ENCODE assay signal across 15 cellular contexts in the genomic region with DNA sequence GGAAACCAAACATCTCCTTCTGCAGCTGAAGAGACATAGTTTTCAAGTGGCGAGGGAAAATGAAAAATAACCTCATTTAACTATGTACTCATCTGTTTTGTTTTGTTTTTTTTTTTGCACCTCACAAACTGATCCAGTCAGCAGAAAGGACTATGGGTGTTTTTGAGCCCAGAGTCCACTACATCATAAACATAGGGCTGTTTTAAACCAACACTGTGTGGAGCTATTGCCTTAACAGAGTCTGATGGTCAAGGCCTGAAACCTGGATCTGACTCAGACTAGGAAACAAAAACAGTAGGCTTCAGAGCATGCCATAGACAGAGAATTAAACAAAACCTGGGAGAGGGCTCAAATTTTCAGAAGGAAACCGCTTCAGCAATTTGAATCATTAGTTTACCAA.
DNase-seq lines count a peak whose midpoint lies in the region; ATAC-seq, FAIRE-seq and TF ChIP-seq lines count a peak whose summit lies in the region.
"Had no signal": no experiment of that assay in that cellular context is flagged by ENCODE, and none has a peak within 500 bp of the region (broad histone marks: within the 10 kb centered on the region; RNA-seq: fewer than 3 reads in every experiment).

No MANE protein-coding gene starts in this region.

- H2BK12ac ChIP-seq in neuronal stem cell (ENCODE audit: low read length): no peak overlapping the region

- peak; percentile 46 for TF ChIP-seq RAD21 in GM12878 (IDR thresholded peaks at IDR 0.05; ENCODE audit: insufficient read depth, low read depth, low read length)

- DNase-seq in GM12878 (ENCODE audit: low read depth, low spot score) (no peak), neuronal stem cell (ENCODE audit: low spot score) (no peak), endodermal cell (no peak), NCI-H1417 (lab: John Stamatoyannopoulos, UW) (no peak)
- DNase-seq: activated CD4-positive, alpha-beta T cell treated with anti-CD3 and anti-CD28 coated beads for 1 hour; activated naive CD8-positive, alpha-beta T cell treated with anti-CD3 and anti-CD28 coated beads for 36 hours; NCI-H1105; PC-9 had no signal

- no peak overlapping the region for H3K27ac Mint-ChIP-seq in endodermal cell
- H3K27ac Mint-ChIP-seq: activated naive CD8-positive, alpha-beta T cell treated with anti-CD3 and anti-CD28 coated beads for 36 hours had no signal

- H4K8ac ChIP-seq in neuronal stem cell (ENCODE audit: low read depth, low read length): no peak overlapping the region

- no peak overlapping the region for H2BK15ac ChIP-seq in neuronal stem cell (ENCODE audit: low read length)

- H3K4me1 ChIP-seq in GM12878 (ENCODE audit: control insufficient read depth, insufficient read depth, low read length): no peaks in the 10 kb centered on the region
- H3K4me1 ChIP-seq in neuronal stem cell (ENCODE audit: control insufficient read depth in 2 of 2, insufficient read depth in 1 of 2, low read depth in 1 of 2, low read length in 2 of 2): no peaks in the 10 kb centered on the region
- no peaks in the 10 kb centered on the region for H3K4me1 ChIP-seq in endodermal cell (ENCODE audit: control insufficient read depth, insufficient read depth, low read length)
- H3K4me1 ChIP-seq: prostate gland had no signal

- H3K4ac ChIP-seq in neuronal stem cell (ENCODE audit: low read length): no peak overlapping the region

- no peak overlapping the region for H3K14ac ChIP-seq in neuronal stem cell (ENCODE audit: low read length)

- peaks cover 6% of the 10 kb centered on the region for H3K27me3 Mint-ChIP-seq in endodermal cell (ENCODE audit: insufficient read depth)
- H3K27me3 Mint-ChIP-seq: activated naive CD8-positive, alpha-beta T cell treated with anti-CD3 and anti-CD28 coated beads for 36 hours had no signal

- no peak overlapping the region for H2AFZ ChIP-seq in GM12878 (ENCODE audit: control insufficient read depth, low read depth, low read length)
- H2AFZ ChIP-seq in neuronal stem cell (ENCODE audit: low read length): peak overlapping the region; percentile 76
- H2AFZ ChIP-seq: PC-9 had no signal

- H2AK5ac ChIP-seq in neuronal stem cell (ENCODE audit: low read depth, low read length): no peak overlapping the region

- no peaks in the 10 kb centered on the region for H3K79me2 ChIP-seq in GM12878 (ENCODE audit: control insufficient read depth, insufficient read depth, low read length)

- no peak overlapping the region for H2BK5ac ChIP-seq in neuronal stem cell (ENCODE audit: low read length)

- H3K9me3 Mint-ChIP-seq in endodermal cell: no peaks in the 10 kb centered on the region
- H3K9me3 Mint-ChIP-seq: activated naive CD8-positive, alpha-beta T cell treated with anti-CD3 and anti-CD28 coated beads for 36 hours had no signal

- no peak overlapping the region for H2BK120ac ChIP-seq in neuronal stem cell (ENCODE audit: low read depth, low read length)

- no peak for TF ChIP-seq POLR2A in GM12878 (IDR thresholded peaks at IDR 0.05; ENCODE audit: low read depth, low read length)

- no peak for FAIRE-seq in GM12878 (lab: Jason Lieb, UNC)
- FAIRE-seq: keratinocyte had no signal

- 22% methylated on average over 2 of the region's 2 CpGs for WGBS in GM12878 (ENCODE audit: insufficient coverage, insufficient replicate concordance, low lambda C conversion rate, missing lambda C conversion rate)
- no CpG with 5 or more reads among the region's 2 CpGs for WGBS in neuronal stem cell (ENCODE audit: extremely low coverage in 2 of 2, insufficient read length in 2 of 2, insufficient replicate concordance in 1 of 2), 2 donors
- WGBS in endodermal cell (ENCODE audit: insufficient coverage in 1 of 2, insufficient read length in 1 of 2), 2 experiments: 88 to 100% methylated on average over 1 to 2 of the region's 2 CpGs

- CTCF ChIA-PET in GM12878 (lab: Yijun Ruan, JAX): interaction anchor here (0.5 to 10.5 kb wide), 4 partner anchors 12 to 197 kb away, joined by 4 to 171 read pairs (median 47); no protein-coding TSS in a partner anchor

- in situ Hi-C loops in GM12878 (cut with MboI): loop anchor here (10.0 kb wide), 2 partner anchors 697 to 783 kb away; no protein-coding TSS in a partner anchor

- H3K27me3 ChIP-seq in GM12878 (replicated peaks in 1 of 2; ENCODE audit: control insufficient read depth in 2 of 2, insufficient read depth in 2 of 2, low read length in 1 of 2) (no peaks in the 10 kb centered on the region), neuronal stem cell (ENCODE audit: control insufficient read depth in 3 of 3, insufficient read depth in 3 of 3, low read depth in 1 of 3, low read length in 3 of 3) (no peaks in the 10 kb centered on the region), endodermal cell (ENCODE audit: control insufficient read depth, insufficient read depth, low read length, poor library complexity, severe bottlenecking) (peaks cover 6% of the 10 kb centered on the region)

- H3K9me3 ChIP-seq in GM12878 (replicated peaks; ENCODE audit: control insufficient read depth, insufficient read depth, low read length): no peaks in the 10 kb centered on the region
- no peaks in the 10 kb centered on the region for H3K9me3 ChIP-seq in neuronal stem cell (replicated peaks in 1 of 2; ENCODE audit: control insufficient read depth in 2 of 2, insufficient read depth in 1 of 2, low read depth in 1 of 2, low read length in 2 of 2)
- no peaks in the 10 kb centered on the region for H3K9me3 ChIP-seq in endodermal cell (ENCODE audit: control insufficient read depth, low read length)
- H3K9me3 ChIP-seq: prostate gland had no signal

- H3K27ac ChIP-seq in GM12878 (ENCODE audit: control insufficient read depth, insufficient read depth): no peak overlapping the region
- H3K27ac ChIP-seq in neuronal stem cell (replicated peaks; ENCODE audit: low read length): no peak overlapping the region
- H3K27ac ChIP-seq in endodermal cell (ENCODE audit: low read depth, low read length): no peak overlapping the region
- H3K27ac ChIP-seq: epithelial cell of prostate, PC-9, prostate gland had no signal

- intact Hi-C loops in GM12878 (cut with micrococcal nuclease; ENCODE audit: unreplicated experiment): loop anchor here (1.0 to 5.0 kb wide), 3 partner anchors 183 to 786 kb away; no protein-coding TSS in a partner anchor

- H3K4me3 Mint-ChIP-seq in endodermal cell: no peak overlapping the region
- H3K4me3 Mint-ChIP-seq: activated naive CD8-positive, alpha-beta T cell treated with anti-CD3 and anti-CD28 coated beads for 36 hours had no signal

- POLR2A ChIA-PET in GM12878 (lab: Charles Lee): no interaction called here

- peak; percentile 66 for ATAC-seq in GM18861 (IDR thresholded peaks at IDR 0.05; ENCODE audit: unreplicated experiment)
- ATAC-seq in HG02938 (IDR thresholded peaks at IDR 0.05; ENCODE audit: unreplicated experiment): peak; percentile 70
- peak; percentile 84 for ATAC-seq in GM12878
- ATAC-seq in HG03520 (IDR thresholded peaks at IDR 0.05; ENCODE audit: unreplicated experiment): no peak
- no peak for ATAC-seq in HG03095 (IDR thresholded peaks at IDR 0.05; ENCODE audit: unreplicated experiment)

- RAD21 ChIA-PET in GM12878 (lab: Charles Lee; ENCODE audit: unreplicated experiment): no interaction called here

- no peaks in the 10 kb centered on the region for H4K20me1 ChIP-seq in GM12878 (ENCODE audit: control insufficient read depth, insufficient read depth)

- no TSS peak for BruUV-seq in GM12878 (replicated peaks; lab: Mats Ljungman, UMichigan)

- no peak overlapping the region for H3K23ac ChIP-seq in neuronal stem cell (ENCODE audit: low read depth, low read length, poor library complexity)

- H3K4me1 Mint-ChIP-seq in endodermal cell: peaks cover 2% of the 10 kb centered on the region
- H3K4me1 Mint-ChIP-seq: activated naive CD8-positive, alpha-beta T cell treated with anti-CD3 and anti-CD28 coated beads for 36 hours had no signal

- no peak overlapping the region for H3K9ac ChIP-seq in GM12878 (ENCODE audit: control insufficient read depth, insufficient read depth, low read length)
- H3K9ac ChIP-seq in neuronal stem cell (ENCODE audit: low read depth, low read length, poor library complexity): no peak overlapping the region
- H3K9ac ChIP-seq in endodermal cell (ENCODE audit: extremely low read depth, low read length, poor library complexity, severe bottlenecking): no peak overlapping the region

- H3K4me2 ChIP-seq in GM12878 (ENCODE audit: control insufficient read depth, insufficient read depth) (no peak overlapping the region), neuronal stem cell (ENCODE audit: insufficient read depth, low read length, poor library complexity, severe bottlenecking) (no peak overlapping the region)
- H3K4me2 ChIP-seq: PC-9 had no signal

- H4K91ac ChIP-seq in neuronal stem cell (ENCODE audit: low read depth, low read length, poor library complexity): no peak overlapping the region

- no peaks in the 10 kb centered on the region for H3K36me3 ChIP-seq in GM12878 (ENCODE audit: control insufficient read depth in 2 of 2, insufficient read depth in 2 of 2, low read length in 1 of 2)
- no peaks in the 10 kb centered on the region for H3K36me3 ChIP-seq in neuronal stem cell (replicated peaks in 1 of 2; ENCODE audit: control insufficient read depth in 2 of 2, insufficient read depth in 2 of 2, low read length in 2 of 2)
- H3K36me3 ChIP-seq in endodermal cell (ENCODE audit: control insufficient read depth, insufficient read depth, low read length): no peaks in the 10 kb centered on the region
- H3K36me3 ChIP-seq: prostate gland had no signal

- H3K79me1 ChIP-seq in neuronal stem cell (ENCODE audit: low read depth, low read length): no peaks in the 10 kb centered on the region

- H3K18ac ChIP-seq in neuronal stem cell (ENCODE audit: low read length): no peak overlapping the region

- H3K4me3 ChIP-seq in GM12878 (no peak overlapping the region), neuronal stem cell (ENCODE audit: low read length in 2 of 2) (no peak overlapping the region), endodermal cell (ENCODE audit: low read length) (no peak overlapping the region)
- H3K4me3 ChIP-seq: PC-9, prostate gland had no signal

- TF ChIP-seq CTCF in GM12878 (IDR thresholded peaks at IDR 0.05 in 2 of 3, conservative IDR thresholded peaks at IDR 0.05 in 1 of 3; ENCODE audit: control insufficient read depth in 2 of 3, extremely low read depth in 1 of 3, insufficient read depth in 1 of 3, low read depth in 3 of 3, low read length in 3 of 3) (no peak; a peak in 1 of 6 replicates), endodermal cell (conservative IDR thresholded peaks at IDR 0.05) (no peak)

- SMC1A ChIA-PET in GM12878 (lab: Charles Lee; ENCODE audit: uncharacterized antibody, unreplicated experiment): interaction anchor here (4.2 to 5.9 kb wide), 2 partner anchors 12 to 109 kb away, joined by 43 to 45 read pairs; no protein-coding TSS in a partner anchor

- TF ChIP-seq EP300 in GM12878 (IDR thresholded peaks at IDR 0.05; ENCODE audit: borderline replicate concordance in 1 of 2, control insufficient read depth in 1 of 2, low read depth in 2 of 2, low read length in 2 of 2): no peak

- H3K36me3 Mint-ChIP-seq in endodermal cell (ENCODE audit: low read depth): no peaks in the 10 kb centered on the region
- H3K36me3 Mint-ChIP-seq: activated naive CD8-positive, alpha-beta T cell treated with anti-CD3 and anti-CD28 coated beads for 36 hours had no signal

TF ChIP-seq in GM12878, 131 proteins besides CTCF, POLR2A, EP300 and RAD21 (continues in another document):
- no peak for TF ChIP-seq BRCA1 (IDR thresholded peaks at IDR 0.05; ENCODE audit: low read depth, low read length)
- no peak for TF ChIP-seq MEF2B (IDR thresholded peaks at IDR 0.05; ENCODE audit: partially characterized antibody, poor library complexity, severe bottlenecking)
- no peak for TF ChIP-seq CBX5 (IDR thresholded peaks at IDR 0.05; ENCODE audit: low read depth)

Comparison
In these comparisons a context has a peak if more than half of its experiments do, and no peak if none do; other contexts are left out.
1. ATAC-seq: peak in GM18861 (single experiment), HG02938 (single experiment) and GM12878 (single experiment); none in HG03520 (single experiment) and HG03095 (single experiment).